11 cellular contexts compared by ENCODE assay signal in genomic region chr2:9392895-9393757, GRCh38. TPM values are rescaled to one million over a fixed set of nuclear protein-coding genes. Genes with fewer than 3 reads are reported as not detected.
DNase-seq lines count a peak whose midpoint lies in the region; ATAC-seq, FAIRE-seq and TF ChIP-seq lines count a peak whose summit lies in the region.
"Had no signal": no experiment of that assay in that cellular context is flagged by ENCODE, and none has a peak within 500 bp of the region (broad histone marks: within the 10 kb centered on the region; RNA-seq: fewer than 3 reads in every experiment).

No MANE protein-coding gene starts in this region.

- H3K4me2 ChIP-seq in K562 (ENCODE audit: insufficient read depth, low read length) = no peak overlapping the region

- no peak overlapping the region for H2AFZ ChIP-seq in K562 (ENCODE audit: low read depth, low read length)

- H4K20me1 ChIP-seq in K562 (replicated peaks; ENCODE audit: control insufficient read depth, insufficient read depth, low read length) = no peaks in the 10 kb centered on the region

- POLR2A ChIA-PET in K562 (lab: Yijun Ruan, JAX) = interaction anchor here (0.7 to 0.8 kb wide), 2 partner anchors 11 to 61 kb away, joined by 3 to 4 read pairs; no protein-coding TSS in a partner anchor

- no TSS peak for BruUV-seq in K562 (replicated peaks; lab: Mats Ljungman, UMichigan)

- intact Hi-C loops in K562 (cut with micrococcal nuclease) (no loop called here), left ventricle myocardium inferior (cut with micrococcal nuclease) (no loop called here), psoas muscle (cut with DNase I) (no loop called here)

- WGBS in K562 (ENCODE audit: insufficient coverage, low coverage, missing lambda C conversion rate) = 46% methylated on average over 12 of the region's 27 CpGs
- 60 to 63% (median 62%) methylated on average over 27 of the region's 27 CpGs for WGBS in psoas muscle, 3 donors

- no peak for TF ChIP-seq POLR2A in K562 (conservative IDR thresholded peaks at IDR 0.05)

- no peaks in the 10 kb centered on the region for H3K9me1 ChIP-seq in K562 (ENCODE audit: control insufficient read depth, insufficient read depth, low read length)

- no peak overlapping the region for H3K9ac ChIP-seq in K562 (ENCODE audit: insufficient read depth in 1 of 2, low read depth in 2 of 2, low read length in 2 of 2)

- H3K36me3 ChIP-seq in K562 (ENCODE audit: control insufficient read depth, insufficient read depth, low read length) (no peaks in the 10 kb centered on the region), left ventricle myocardium inferior (peaks cover 58% of the 10 kb centered on the region), psoas muscle (ENCODE audit: insufficient read depth in 1 of 2, low read depth in 1 of 2) (peaks cover 0 to 19% of the 10 kb centered on the region in 2 donors)

- TF ChIP-seq CTCF in AG10803 (conservative IDR thresholded peaks at IDR 0.05; ENCODE audit: low read length) (no peak), K562 (IDR thresholded peaks at IDR 0.05 in 2 of 3, conservative IDR thresholded peaks at IDR 0.05 in 1 of 3; ENCODE audit: insufficient read depth in 2 of 3, low read depth in 1 of 3, low read length in 3 of 3) (no peak), left ventricle myocardium inferior (IDR thresholded peaks at IDR 0.05; ENCODE audit: borderline replicate concordance) (no peak), psoas muscle (IDR thresholded peaks at IDR 0.05) (no peak)

- no peak for TF ChIP-seq EP300 in K562 (IDR thresholded peaks at IDR 0.05; ENCODE audit: low read length)

- H3K27me3 ChIP-seq in K562 (ENCODE audit: control insufficient read depth in 2 of 2, insufficient read depth in 2 of 2, low read length in 2 of 2) = no peaks in the 10 kb centered on the region
- H3K27me3 ChIP-seq in left ventricle myocardium inferior (ENCODE audit: low read depth) = no peaks in the 10 kb centered on the region
- no peaks in the 10 kb centered on the region for H3K27me3 ChIP-seq in psoas muscle (ENCODE audit: insufficient read depth in 3 of 3, low read length in 2 of 3)
- H3K27me3 ChIP-seq: Peyer's patch had no signal

- no peaks in the 10 kb centered on the region for H3K79me2 ChIP-seq in K562 (ENCODE audit: control insufficient read depth, insufficient read depth, low read length)

- no peak overlapping the region for H3K27ac ChIP-seq in K562 (ENCODE audit: extremely low read depth, low read depth, low read length)
- H3K27ac ChIP-seq in left ventricle myocardium inferior (replicated peaks) = peak overlapping the region; percentile 80
- peak overlapping the region; percentile 63 for H3K27ac ChIP-seq in psoas muscle

- DNase-seq in AG10803 (ENCODE audit: low read depth) (peak; percentile 33), K562 (ENCODE audit: extremely low read depth in 1 of 4, low spot score in 3 of 4) (no peak), left ventricle myocardium inferior (no peak), psoas muscle (peak; percentile 35 to 70), NCI-H2196 (lab: John Stamatoyannopoulos, UW; ENCODE audit: unreplicated experiment) (no peak), NCI-H2171 treated with DMSO at 0.1 percent for 48 hours (lab: John Stamatoyannopoulos, UW) (no peak), DMS 273 treated with DMSO at 0.1 percent for 48 hours (lab: John Stamatoyannopoulos, UW) (no peak)
- DNase-seq: NCI-H1930, Peyer's patch had no signal

- CTCF ChIA-PET in K562 (lab: Yijun Ruan, JAX; ENCODE audit: low intra/inter-chr PET ratio) = no interaction called here

- TF ChIP-seq RAD21 in K562 (CRISPR knock-in tag; conservative IDR thresholded peaks at IDR 0.05 in 1 of 2, IDR thresholded peaks at IDR 0.05 in 1 of 2) = no peak

- H3K4me1 ChIP-seq in K562 (replicated peaks in 1 of 2; ENCODE audit: control insufficient read depth in 2 of 2, insufficient read depth in 2 of 2, low read length in 2 of 2) (peaks cover 0 to 13% of the 10 kb centered on the region in 2 experiments; a peak in 2 of 5 replicates), left ventricle myocardium inferior (peaks cover 24% of the 10 kb centered on the region), psoas muscle (no peaks in the 10 kb centered on the region)
- H3K4me1 ChIP-seq: Peyer's patch had no signal

- ATAC-seq in K562 (no peak), psoas muscle (peak in 3 of 4 donors; percentile 22 to 58 (median 37)), GM18907 (IDR thresholded peaks at IDR 0.05; ENCODE audit: unreplicated experiment) (no peak)

- in situ Hi-C loops in K562 (cut with MboI) = no loop called here

- H3K4me3 ChIP-seq in AG10803 (ENCODE audit: low read length) = no peak overlapping the region
- H3K4me3 ChIP-seq in K562 = no peak overlapping the region
- no peak overlapping the region for H3K4me3 ChIP-seq in left ventricle myocardium inferior
- no peak overlapping the region for H3K4me3 ChIP-seq in psoas muscle
- H3K4me3 ChIP-seq: Peyer's patch had no signal

- H3K9me3 ChIP-seq in K562 (replicated peaks; ENCODE audit: control insufficient read depth, insufficient read depth, low read depth, low read length) (no peaks in the 10 kb centered on the region), left ventricle myocardium inferior (replicated peaks) (no peaks in the 10 kb centered on the region), psoas muscle (no peaks in the 10 kb centered on the region)
- H3K9me3 ChIP-seq: Peyer's patch had no signal

- peak; percentile 29 for FAIRE-seq in K562 (lab: Jason Lieb, UNC)
- FAIRE-seq: GM18507 had no signal

TF ChIP-seq in K562, 482 proteins besides CTCF, POLR2A, EP300 and RAD21:
- TF ChIP-seq ZNF282 (CRISPR knock-in tag; IDR thresholded peaks at IDR 0.05) = no peak
- TF ChIP-seq E2F1 (CRISPR knock-in tag; IDR thresholded peaks at IDR 0.05) = no peak
- no peak for TF ChIP-seq ZNF263 (CRISPR knock-in tag; IDR thresholded peaks at IDR 0.05; ENCODE audit: borderline replicate concordance)
- TF ChIP-seq EGR1 (conservative IDR thresholded peaks at IDR 0.05) = peak; percentile 35; the same call in 1 of the 2 replicates
- TF ChIP-seq FOXJ2 (tag; IDR thresholded peaks at IDR 0.05) = no peak
- TF ChIP-seq SREBF1 (IDR thresholded peaks at IDR 0.05; ENCODE audit: borderline replicate concordance, low read depth, low read length) = no peak

RNA-seq across cellular contexts. Expression of gene ITGB1BP1, which starts 30.2 kb away (rescaled TPM):
- total RNA-seq in K562 (2011; cell fraction: chromatin; rRNA removed; ENCODE audit: low replicate concordance) = 25.1 and 41.2 TPM in 2 replicates
- 12.7 and 15.7 TPM in 2 replicates for total RNA-seq in K562 (2011; cell fraction: nucleolus; rRNA removed)
- 28.8 TPM in 2 replicates for total RNA-seq in K562 (2011; cell fraction: nucleoplasm; rRNA removed)
- total RNA-seq in K562 (2014; rRNA removed) (45.6 and 49.9 TPM in 2 replicates), K562 (2014; rRNA removed; fragmentation: Illumina TruSeq; extraction: Trizol) (45.7 and 56.2 TPM in 2 replicates), K562 (2015; rRNA removed; fragmentation: Illumina TruSeq; extraction: Trizol) (39.2 and 44.1 TPM in 2 replicates), K562 (2021) (94.3 and 99.4 TPM in 2 replicates), left ventricle myocardium inferior (75.6 TPM), psoas muscle (100 to 1,000 TPM in 1 of 4 donors, 10 to 100 TPM in 3; 47.5 to 138 (median 69.2) TPM)
- polyA plus RNA-seq in K562 (2011; rRNA removed) (64.0 and 95.3 TPM in 2 replicates), K562 (2014; fragmentation: Illumina TruSeq; extraction: Trizol) (55.2 and 59.8 TPM in 2 replicates), K562 (2014; fragmentation: Nextera tagmentation; extraction: Ambion mirVana) (10 to 100 TPM; 37.8 to 50.4 TPM), K562 (2014; rRNA removed) (66.3 and 72.1 TPM in 2 replicates), psoas muscle (100 to 1,000 TPM in 1 of 3 donors, 10 to 100 TPM in 2; 74.1 to 116 (median 94.9) TPM)
- polyA plus RNA-seq in K562 (2011; cell fraction: cytosol; rRNA removed) = 35.4 and 40.8 TPM in 2 replicates
- 28.1 and 35.0 TPM in 2 replicates for polyA plus RNA-seq in K562 (2011; cell fraction: nucleus; rRNA removed)
- polyA plus RNA-seq in K562 (2012) = 51.3 and 95.2 TPM in 2 replicates
- polyA minus RNA-seq in K562 (2011; rRNA and poly(A)+ RNA removed) = 27.7 and 38.9 TPM in 2 replicates
- polyA minus RNA-seq in K562 (2011; cell fraction: cytosol; rRNA and poly(A)+ RNA removed) = 12.0 and 16.9 TPM in 2 replicates
- 7.1 and 12.2 TPM in 2 replicates for polyA minus RNA-seq in K562 (2011; cell fraction: nucleus; rRNA and poly(A)+ RNA removed)

RNA-seq across cellular contexts. Expression of gene CPSF3, which starts 30.3 kb away (rescaled TPM):
- 41.0 and 77.7 TPM in 2 replicates for total RNA-seq in K562 (2011; cell fraction: chromatin; rRNA removed; ENCODE audit: low replicate concordance)
- 20.5 and 21.1 TPM in 2 replicates for total RNA-seq in K562 (2011; cell fraction: nucleolus; rRNA removed)
- 28.6 and 37.0 TPM in 2 replicates for total RNA-seq in K562 (2011; cell fraction: nucleoplasm; rRNA removed)
- total RNA-seq in K562 (2014; rRNA removed) (59.8 and 79.0 TPM in 2 replicates), K562 (2014; rRNA removed; fragmentation: Illumina TruSeq; extraction: Trizol) (117 and 123 TPM in 2 replicates), K562 (2015; rRNA removed; fragmentation: Illumina TruSeq; extraction: Trizol) (115 and 121 TPM in 2 replicates), K562 (2021) (77.2 and 80.7 TPM in 2 replicates), left ventricle myocardium inferior (15.6 TPM), psoas muscle (10 to 100 TPM; 14.4 to 21.8 (median 17.8) TPM)
- polyA plus RNA-seq in K562 (2011; rRNA removed) (44.1 and 59.3 TPM in 2 replicates), K562 (2014; fragmentation: Illumina TruSeq; extraction: Trizol) (94.5 and 105 TPM in 2 replicates), K562 (2014; fragmentation: Nextera tagmentation; extraction: Ambion mirVana) (100 to 1,000 TPM in 1 of 2 experiments, 10 to 100 TPM in 1; 98.4 to 151 TPM), K562 (2014; rRNA removed) (54.2 and 55.0 TPM in 2 replicates), psoas muscle (10 to 100 TPM; 11.3 to 21.7 (median 19.3) TPM)
- polyA plus RNA-seq in K562 (2011; cell fraction: cytosol; rRNA removed) = 14.8 and 36.5 TPM in 2 replicates
- polyA plus RNA-seq in K562 (2011; cell fraction: nucleus; rRNA removed) = 41.1 and 55.6 TPM in 2 replicates
- polyA plus RNA-seq in K562 (2012) = 81.0 and 95.1 TPM in 2 replicates
- polyA minus RNA-seq in K562 (2011; rRNA and poly(A)+ RNA removed) = 93.3 and 95.1 TPM in 2 replicates
- 47.0 and 49.4 TPM in 2 replicates for polyA minus RNA-seq in K562 (2011; cell fraction: cytosol; rRNA and poly(A)+ RNA removed)
- 28.9 and 47.3 TPM in 2 replicates for polyA minus RNA-seq in K562 (2011; cell fraction: nucleus; rRNA and poly(A)+ RNA removed)

Comparison
In these comparisons a context has a peak if more than half of its experiments do, and no peak if none do; other contexts are left out.
1. DNase-seq: peak in AG10803 (single experiment) and psoas muscle (2 of 2); none in K562 (0 of 4), left ventricle myocardium inferior (single experiment), NCI-H2196 (single experiment), NCI-H2171 treated with DMSO at 0.1 percent for 48 hours (single experiment) and DMS 273 treated with DMSO at 0.1 percent for 48 hours (single experiment).
2. ATAC-seq: peak in psoas muscle (3 of 4); none in K562 (single experiment) and GM18907 (single experiment).